In the genomic region with DNA sequence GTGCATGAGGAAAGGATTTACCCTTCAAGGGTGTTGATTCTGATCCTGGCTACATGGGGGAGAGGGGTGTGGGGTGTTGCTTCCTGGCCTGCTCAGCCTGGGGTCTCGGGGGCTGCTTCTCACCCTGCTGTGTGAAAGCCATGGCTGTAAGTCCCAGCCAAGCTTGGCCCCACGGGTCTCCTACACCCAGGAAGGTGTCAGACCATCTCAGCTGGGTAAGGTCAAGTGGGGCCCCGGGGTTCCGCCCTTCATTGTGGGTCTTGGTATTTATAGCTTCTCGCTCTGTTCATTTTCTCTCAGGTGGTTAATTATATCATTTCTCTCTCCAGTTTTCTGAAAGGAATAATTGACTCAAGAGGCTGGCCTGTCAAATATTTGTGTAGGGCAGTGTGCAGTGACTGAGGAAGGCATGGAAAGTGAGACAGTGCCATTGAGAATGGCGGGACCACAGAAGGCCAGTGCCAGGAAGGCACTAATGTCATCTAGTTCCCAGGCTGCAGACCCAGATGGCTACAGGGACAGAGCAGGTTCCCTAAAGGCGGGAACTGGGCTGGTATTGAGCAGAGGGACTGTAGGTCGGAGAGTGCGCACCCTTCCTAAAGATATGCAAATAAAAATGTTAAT, we compare ENCODE assay signal across 1 cellular context.
TF ChIP-seq lines count a peak whose summit lies in the region.

No MANE protein-coding gene starts in this region.

TF ChIP-seq in Ishikawa, 13 proteins besides CTCF, POLR2A, EP300 and RAD21 (continued from another document):
- TF ChIP-seq, protein P1, sequence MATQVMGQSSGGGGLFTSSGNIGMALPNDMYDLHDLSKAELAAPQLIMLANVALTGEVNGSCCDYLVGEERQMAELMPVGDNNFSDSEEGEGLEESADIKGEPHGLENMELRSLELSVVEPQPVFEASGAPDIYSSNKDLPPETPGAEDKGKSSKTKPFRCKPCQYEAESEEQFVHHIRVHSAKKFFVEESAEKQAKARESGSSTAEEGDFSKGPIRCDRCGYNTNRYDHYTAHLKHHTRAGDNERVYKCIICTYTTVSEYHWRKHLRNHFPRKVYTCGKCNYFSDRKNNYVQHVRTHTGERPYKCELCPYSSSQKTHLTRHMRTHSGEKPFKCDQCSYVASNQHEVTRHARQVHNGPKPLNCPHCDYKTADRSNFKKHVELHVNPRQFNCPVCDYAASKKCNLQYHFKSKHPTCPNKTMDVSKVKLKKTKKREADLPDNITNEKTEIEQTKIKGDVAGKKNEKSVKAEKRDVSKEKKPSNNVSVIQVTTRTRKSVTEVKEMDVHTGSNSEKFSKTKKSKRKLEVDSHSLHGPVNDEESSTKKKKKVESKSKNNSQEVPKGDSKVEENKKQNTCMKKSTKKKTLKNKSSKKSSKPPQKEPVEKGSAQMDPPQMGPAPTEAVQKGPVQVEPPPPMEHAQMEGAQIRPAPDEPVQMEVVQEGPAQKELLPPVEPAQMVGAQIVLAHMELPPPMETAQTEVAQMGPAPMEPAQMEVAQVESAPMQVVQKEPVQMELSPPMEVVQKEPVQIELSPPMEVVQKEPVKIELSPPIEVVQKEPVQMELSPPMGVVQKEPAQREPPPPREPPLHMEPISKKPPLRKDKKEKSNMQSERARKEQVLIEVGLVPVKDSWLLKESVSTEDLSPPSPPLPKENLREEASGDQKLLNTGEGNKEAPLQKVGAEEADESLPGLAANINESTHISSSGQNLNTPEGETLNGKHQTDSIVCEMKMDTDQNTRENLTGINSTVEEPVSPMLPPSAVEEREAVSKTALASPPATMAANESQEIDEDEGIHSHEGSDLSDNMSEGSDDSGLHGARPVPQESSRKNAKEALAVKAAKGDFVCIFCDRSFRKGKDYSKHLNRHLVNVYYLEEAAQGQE (IDR thresholded peaks at IDR 0.05; ENCODE audit: low read depth): no peak
